1 cellular context compared by ENCODE assay signal in the genomic region with DNA sequence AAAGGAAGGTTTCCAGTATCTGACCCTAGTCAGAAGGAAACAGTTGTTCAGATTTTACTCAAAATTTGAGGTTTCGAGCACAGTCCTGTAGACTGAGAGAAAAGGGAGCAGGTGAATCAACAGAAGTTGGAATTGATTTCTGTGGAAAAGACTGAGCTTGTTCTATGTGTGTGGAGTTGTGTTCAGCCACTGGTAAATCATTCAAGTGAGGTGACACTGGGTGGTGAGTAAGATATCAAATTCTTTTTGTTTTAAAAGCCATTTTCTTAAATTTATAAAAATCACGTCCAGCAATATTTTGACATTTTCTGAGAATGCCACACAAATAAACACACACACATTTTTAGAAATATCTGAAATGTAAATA.
TF ChIP-seq lines count a peak whose summit lies in the region.

No MANE protein-coding gene starts in this region.

TF ChIP-seq in SK-N-SH, 30 proteins besides CTCF, POLR2A, EP300 and RAD21 (continued from another document):
- TF ChIP-seq, protein P1, sequence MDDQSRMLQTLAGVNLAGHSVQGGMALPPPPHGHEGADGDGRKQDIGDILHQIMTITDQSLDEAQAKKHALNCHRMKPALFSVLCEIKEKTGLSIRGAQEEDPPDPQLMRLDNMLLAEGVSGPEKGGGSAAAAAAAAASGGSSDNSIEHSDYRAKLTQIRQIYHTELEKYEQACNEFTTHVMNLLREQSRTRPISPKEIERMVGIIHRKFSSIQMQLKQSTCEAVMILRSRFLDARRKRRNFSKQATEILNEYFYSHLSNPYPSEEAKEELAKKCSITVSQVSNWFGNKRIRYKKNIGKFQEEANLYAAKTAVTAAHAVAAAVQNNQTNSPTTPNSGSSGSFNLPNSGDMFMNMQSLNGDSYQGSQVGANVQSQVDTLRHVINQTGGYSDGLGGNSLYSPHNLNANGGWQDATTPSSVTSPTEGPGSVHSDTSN (IDR thresholded peaks at IDR 0.05), result no peak
- TF ChIP-seq ELF1 (IDR thresholded peaks at IDR 0.05), result no peak
